Comparison of ENCODE assay signal across 16 cellular contexts in the genomic region with DNA sequence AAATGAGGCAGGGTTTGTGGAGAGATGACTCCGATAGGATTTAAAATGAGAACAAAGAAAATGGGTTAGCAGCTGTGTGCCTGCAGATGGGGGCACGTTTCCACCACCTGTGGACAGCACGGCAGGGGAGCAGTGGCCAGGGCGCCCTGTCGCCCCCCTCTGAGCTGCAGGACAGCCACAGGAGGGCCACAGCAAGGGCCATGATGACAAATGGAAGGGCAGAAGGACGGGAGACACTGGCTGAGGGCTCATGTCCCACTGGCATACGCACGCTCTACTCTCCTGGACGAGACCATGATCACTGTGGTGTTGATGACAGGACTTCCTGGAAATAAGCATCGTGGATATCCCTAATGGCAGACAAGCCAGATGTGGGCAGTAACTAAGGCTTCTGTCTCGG.
DNase-seq lines count a peak whose midpoint lies in the region; ATAC-seq and TF ChIP-seq lines count a peak whose summit lies in the region.
"Had no signal": no experiment of that assay in that cellular context is flagged by ENCODE, and none has a peak within 500 bp of the region (broad histone marks: within the 10 kb centered on the region; RNA-seq: fewer than 3 reads in every experiment).

No MANE protein-coding gene starts in this region.

- H3K27me3 Mint-ChIP-seq in activated naive CD4-positive, alpha-beta T cell treated with anti-CD3 and anti-CD28 coated beads, Interleukin-2, amount 10 ng/mL, durations not matched to agents 7 days and 5 days = no peaks in the 10 kb centered on the region
- H3K27me3 Mint-ChIP-seq: activated CD4-positive, alpha-beta memory T cell treated with anti-CD3 and anti-CD28 coated beads for 36 hours; CD8-positive, alpha-beta memory T cell; type B pancreatic cell had no signal

- intact Hi-C loops in colonic mucosa (cut with DNase I) = no loop called here

- no peaks in the 10 kb centered on the region for H3K4me1 Mint-ChIP-seq in activated naive CD4-positive, alpha-beta T cell treated with anti-CD3 and anti-CD28 coated beads, Interleukin-2, amount 10 ng/mL, durations not matched to agents 7 days and 5 days

- no peaks in the 10 kb centered on the region for H3K9me3 ChIP-seq in colonic mucosa
- H3K9me3 ChIP-seq in muscle layer of duodenum (ENCODE audit: control insufficient read depth in 1 of 2, low read length in 2 of 2) = no peaks in the 10 kb centered on the region
- H3K9me3 ChIP-seq in effector memory CD4-positive, alpha-beta T cell (ENCODE audit: control insufficient read depth, low read length) = no peaks in the 10 kb centered on the region

- no peak overlapping the region for H3K4me3 Mint-ChIP-seq in activated naive CD4-positive, alpha-beta T cell treated with anti-CD3 and anti-CD28 coated beads, Interleukin-2, amount 10 ng/mL, durations not matched to agents 7 days and 5 days
- H3K4me3 Mint-ChIP-seq: activated CD4-positive, alpha-beta memory T cell treated with anti-CD3 and anti-CD28 coated beads for 36 hours; CD8-positive, alpha-beta memory T cell; type B pancreatic cell had no signal

- no peak for ATAC-seq in activated naive CD4-positive, alpha-beta T cell treated with anti-CD3 and anti-CD28 coated beads, Interleukin-2, amount 50 U/mL, for 72 hours
- ATAC-seq in stimulated activated naive CD8-positive, alpha-beta T cell treated with anti-CD3 and anti-CD28 coated beads, Interleukin-15, Interleukin-2, amounts not matched to agents 100 U/mL and 50 U/mL, for 24 hours = no peak
- ATAC-seq in GM21423 (IDR thresholded peaks at IDR 0.05; ENCODE audit: unreplicated experiment) = no peak

- H3K36me3 ChIP-seq in colonic mucosa = no peaks in the 10 kb centered on the region
- H3K36me3 ChIP-seq in muscle layer of duodenum (ENCODE audit: control insufficient read depth in 1 of 2, insufficient read depth in 2 of 2, low read length in 2 of 2) = peaks cover 5 to 10% of the 10 kb centered on the region in 2 donors
- no peaks in the 10 kb centered on the region for H3K36me3 ChIP-seq in effector memory CD4-positive, alpha-beta T cell (ENCODE audit: control insufficient read depth, insufficient read depth, low read length)

- H3K9me3 Mint-ChIP-seq in activated naive CD4-positive, alpha-beta T cell treated with anti-CD3 and anti-CD28 coated beads, Interleukin-2, amount 50 U/mL, for 72 hours = no peaks in the 10 kb centered on the region
- no peaks in the 10 kb centered on the region for H3K9me3 Mint-ChIP-seq in activated naive CD4-positive, alpha-beta T cell treated with anti-CD3 and anti-CD28 coated beads, Interleukin-2, amount 10 ng/mL, durations not matched to agents 7 days and 5 days
- H3K9me3 Mint-ChIP-seq: activated CD4-positive, alpha-beta memory T cell treated with anti-CD3 and anti-CD28 coated beads for 36 hours; activated T-helper 2 cell treated with anti-CD3 and anti-CD28 coated beads, Interferon-gamma antibody, Interleukin-2, Interleukin-4, amounts not matched to agents 10 μg/mL and 5 μg/mL and 100 μg/mL, durations not matched to agents 14 hours and 24 hours and 36 hours; CD8-positive, alpha-beta memory T cell had no signal

- H3K4me3 ChIP-seq in colonic mucosa = no peak overlapping the region
- no peak overlapping the region for H3K4me3 ChIP-seq in muscle layer of duodenum (ENCODE audit: low read depth in 1 of 2, low read length in 2 of 2)
- H3K4me3 ChIP-seq in effector memory CD4-positive, alpha-beta T cell (ENCODE audit: insufficient read depth, low read depth, low read length, poor library complexity, severe bottlenecking) = no peak overlapping the region
- H3K4me3 ChIP-seq: GM23248, PC-9, SK-N-MC had no signal

- peaks cover 0 to 11% of the 10 kb centered on the region in 2 donors for H3K36me3 Mint-ChIP-seq in activated naive CD4-positive, alpha-beta T cell treated with anti-CD3 and anti-CD28 coated beads, Interleukin-2, amount 50 U/mL, for 72 hours
- peaks cover 6% of the 10 kb centered on the region for H3K36me3 Mint-ChIP-seq in activated naive CD4-positive, alpha-beta T cell treated with anti-CD3 and anti-CD28 coated beads, Interleukin-2, amount 10 ng/mL, durations not matched to agents 7 days and 5 days

- CTCF ChIA-PET in activated naive CD4-positive, alpha-beta T cell treated with anti-CD3 and anti-CD28 coated beads, Interleukin-2, amount 10 ng/mL, durations not matched to agents 7 days and 5 days (lab: Charles Lee) = no interaction called here

- DNase-seq in activated naive CD4-positive, alpha-beta T cell treated with anti-CD3 and anti-CD28 coated beads, Interleukin-2, amount 50 U/mL, for 72 hours (ENCODE audit: low spot score in 2 of 2) = no peak
- no peak for DNase-seq in activated naive CD4-positive, alpha-beta T cell treated with anti-CD3 and anti-CD28 coated beads, Interleukin-2, amount 10 ng/mL, durations not matched to agents 7 days and 5 days
- DNase-seq in colonic mucosa (peak; percentile 14), substantia nigra (lab: John Stamatoyannopoulos, UW) (peak in 2 of 49 donors; percentile 23 to 36)
- no peak for DNase-seq in stimulated activated naive CD8-positive, alpha-beta T cell treated with anti-CD3 and anti-CD28 coated beads, Interleukin-15, Interleukin-2, amounts not matched to agents 100 U/mL and 50 U/mL, for 24 hours
- no peak for DNase-seq in effector memory CD4-positive, alpha-beta T cell
- DNase-seq: activated CD4-positive, alpha-beta memory T cell treated with anti-CD3 and anti-CD28 coated beads for 36 hours; CD8-positive, alpha-beta memory T cell; GM23248; NCI-H2081; PC-9 had no signal

- H3K27ac Mint-ChIP-seq in activated naive CD4-positive, alpha-beta T cell treated with anti-CD3 and anti-CD28 coated beads, Interleukin-2, amount 50 U/mL, for 72 hours = peak overlapping the region; percentile 9 to 65
- H3K27ac Mint-ChIP-seq in activated naive CD4-positive, alpha-beta T cell treated with anti-CD3 and anti-CD28 coated beads, Interleukin-2, amount 10 ng/mL, durations not matched to agents 7 days and 5 days = no peak overlapping the region
- H3K27ac Mint-ChIP-seq: activated CD4-positive, alpha-beta memory T cell treated with anti-CD3 and anti-CD28 coated beads for 36 hours; activated T-helper 2 cell treated with anti-CD3 and anti-CD28 coated beads, Interferon-gamma antibody, Interleukin-2, Interleukin-4, amounts not matched to agents 10 μg/mL and 5 μg/mL and 100 μg/mL, durations not matched to agents 14 hours and 24 hours and 36 hours had no signal

- H3K4me1 ChIP-seq in colonic mucosa = no peaks in the 10 kb centered on the region
- H3K4me1 ChIP-seq in muscle layer of duodenum (ENCODE audit: control insufficient read depth in 1 of 2, insufficient read depth in 2 of 2, low read length in 2 of 2) = peaks cover 0 to 12% of the 10 kb centered on the region in 2 donors
- H3K4me1 ChIP-seq in effector memory CD4-positive, alpha-beta T cell (ENCODE audit: control insufficient read depth, insufficient read depth, low read length, poor library complexity, severe bottlenecking) = no peaks in the 10 kb centered on the region

- H3K9ac ChIP-seq in colonic mucosa (ENCODE audit: low read depth in 2 of 2, low read length in 2 of 2) = no peak overlapping the region

- no peak for TF ChIP-seq CTCF in colonic mucosa (IDR thresholded peaks at IDR 0.05)

- no peaks in the 10 kb centered on the region for H3K27me3 ChIP-seq in colonic mucosa
- no peaks in the 10 kb centered on the region for H3K27me3 ChIP-seq in muscle layer of duodenum (ENCODE audit: low read depth, low read length)
- no peaks in the 10 kb centered on the region for H3K27me3 ChIP-seq in effector memory CD4-positive, alpha-beta T cell (replicated peaks; ENCODE audit: control insufficient read depth, insufficient read depth, low read length, poor library complexity, severe bottlenecking)

- H3K27ac ChIP-seq in colonic mucosa (no peak overlapping the region), muscle layer of duodenum (ENCODE audit: low read length) (peak overlapping the region; percentile 67), substantia nigra (ENCODE audit: low read depth, low read length, poor library complexity, severe bottlenecking) (peak overlapping the region; percentile 72)
- no peak overlapping the region for H3K27ac ChIP-seq in effector memory CD4-positive, alpha-beta T cell (ENCODE audit: insufficient read depth, low read length, poor library complexity, severe bottlenecking)
- H3K27ac ChIP-seq: PC-9, SK-N-MC had no signal

Comparison
In these comparisons a context has a peak if more than half of its experiments do, and no peak if none do; other contexts are left out.
1. H3K27ac ChIP-seq: peak in muscle layer of duodenum (single experiment) and substantia nigra (single experiment); none in colonic mucosa (single experiment) and effector memory CD4-positive, alpha-beta T cell (single experiment).